ENCODE assay signal across 24 cellular contexts in the genomic region with DNA sequence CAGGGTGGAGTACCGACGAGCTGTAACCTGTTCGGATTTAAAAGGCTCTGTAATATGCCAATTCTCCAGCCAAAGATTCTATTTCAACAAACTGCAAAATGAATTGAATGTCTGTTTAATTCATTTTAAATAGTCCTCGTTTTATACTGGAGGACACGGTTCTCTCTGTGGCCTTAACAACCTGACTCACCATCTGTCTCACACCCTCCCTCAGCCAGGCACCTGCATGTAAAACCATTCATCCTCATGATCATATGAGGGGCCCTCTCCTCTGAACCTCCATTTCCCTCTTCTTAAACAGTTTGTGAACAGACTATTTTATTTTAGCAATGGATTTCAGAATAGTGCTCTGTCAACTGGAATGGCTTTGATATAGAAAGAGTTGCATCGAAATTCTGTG.
"Had no signal": no experiment of that assay in that cellular context is flagged by ENCODE, and none has a peak within 500 bp of the region (broad histone marks: within the 10 kb centered on the region; RNA-seq: fewer than 3 reads in every experiment).

No MANE protein-coding gene starts in this region.

- H3K4me2 ChIP-seq: neural progenitor cell had no signal

- H3K27ac ChIP-seq: epithelial cell of prostate, left ventricle myocardium inferior, lower lobe of right lung, neural progenitor cell, ovary, right atrium auricular region, sigmoid colon, skin epidermis, testis, tibial nerve, upper lobe of right lung, vagina had no signal

- H3K4me3 ChIP-seq: esophagus squamous epithelium, left ventricle myocardium inferior, lower lobe of right lung, neural progenitor cell, ovary, right atrium auricular region, sigmoid colon, skin epidermis, testis, tibial nerve, upper lobe of right lung, vagina had no signal

- ATAC-seq: lower lobe of right lung; natural killer cell treated with Interleukin-12 subunit alpha and Interleukin-12 subunit beta and Interleukin-15 and Interleukin-18, amount 100 ng/mL, for 72 hours; stimulated activated naive B cell treated with anti-CD40 and anti-IgM and Interleukin-4, amounts not matched to agents 10 μg/mL and 1 μg/mL and 100 μg/mL, for 72 hours; stimulated activated naive CD8-positive, alpha-beta T cell treated with anti-CD3 and anti-CD28 coated beads, Interleukin-15, amount 100 ng/mL, for 72 hours; upper lobe of right lung had no signal

- H3K27me3 Mint-ChIP-seq: natural killer cell treated with Interleukin-12 subunit alpha and Interleukin-12 subunit beta and Interleukin-15 and Interleukin-18, amount 100 ng/mL, for 72 hours; stimulated activated naive B cell treated with anti-CD40 and anti-IgM and Interleukin-4, amounts not matched to agents 10 μg/mL and 1 μg/mL and 100 μg/mL, for 72 hours; stimulated activated naive CD8-positive, alpha-beta T cell treated with anti-CD3 and anti-CD28 coated beads, Interleukin-15, amount 100 ng/mL, for 72 hours had no signal

- H3K27me3 ChIP-seq: esophagus squamous epithelium, neural progenitor cell, ovary, right atrium auricular region, sigmoid colon, testis, tibial nerve, upper lobe of right lung, vagina had no signal

- H3K9me3 ChIP-seq: esophagus squamous epithelium, left ventricle myocardium inferior, lower lobe of right lung, ovary, right atrium auricular region, sigmoid colon, testis, tibial nerve, upper lobe of right lung, vagina had no signal

- H3K36me3 Mint-ChIP-seq: natural killer cell treated with Interleukin-12 subunit alpha and Interleukin-12 subunit beta and Interleukin-15 and Interleukin-18, amount 100 ng/mL, for 72 hours; neural progenitor cell had no signal

- H3K36me3 ChIP-seq: left ventricle myocardium inferior, lower lobe of right lung, neural progenitor cell, ovary, right atrium auricular region, sigmoid colon, vagina had no signal

- H3K4me1 ChIP-seq: lower lobe of right lung, neural progenitor cell, right atrium auricular region, testis, tibial nerve, upper lobe of right lung had no signal

- H3K9me3 Mint-ChIP-seq: natural killer cell treated with Interleukin-12 subunit alpha and Interleukin-12 subunit beta and Interleukin-15 and Interleukin-18, amount 100 ng/mL, for 72 hours; neural progenitor cell; stimulated activated naive B cell treated with anti-CD40 and anti-IgM and Interleukin-4, amounts not matched to agents 10 μg/mL and 1 μg/mL and 100 μg/mL, for 72 hours; stimulated activated naive CD8-positive, alpha-beta T cell treated with anti-CD3 and anti-CD28 coated beads, Interleukin-15, amount 100 ng/mL, for 72 hours had no signal

- DNase-seq: effector memory CD4-positive, alpha-beta T cell; esophagus squamous epithelium; foreskin fibroblast; immature natural killer cell; left ventricle myocardium inferior; lower lobe of right lung; mesenchymal stem cell; midbrain; nucleus accumbens; ovary; sigmoid colon; stimulated activated CD4-positive, alpha-beta T cell treated with anti-CD3 and anti-CD28 coated beads, Interleukin-2, amount 100 ng/mL, for 24 hours; stimulated activated CD4-positive, alpha-beta T cell treated with anti-CD3 and anti-CD28 coated beads, Interleukin-4, amount 100 ng/mL, for 4 hours; stimulated activated naive B cell treated with anti-CD40 and anti-IgM and Interleukin-4, amounts not matched to agents 10 μg/mL and 1 μg/mL and 100 μg/mL, for 72 hours; stimulated activated naive CD8-positive, alpha-beta T cell treated with anti-CD3 and anti-CD28 coated beads, Interleukin-15, amount 100 ng/mL, for 72 hours; testis; upper lobe of right lung had no signal

- H2AFZ ChIP-seq: neural progenitor cell had no signal

- H3K4me1 Mint-ChIP-seq: immature natural killer cell; neural progenitor cell; stimulated activated naive CD8-positive, alpha-beta T cell treated with anti-CD3 and anti-CD28 coated beads, Interleukin-15, amount 100 ng/mL, for 72 hours had no signal

- H3K27ac Mint-ChIP-seq: immature natural killer cell; natural killer cell treated with Interleukin-12 subunit alpha and Interleukin-12 subunit beta and Interleukin-15 and Interleukin-18, amount 100 ng/mL, for 72 hours; neural progenitor cell; stimulated activated naive B cell treated with anti-CD40 and anti-IgM and Interleukin-4, amounts not matched to agents 10 μg/mL and 1 μg/mL and 100 μg/mL, for 72 hours; stimulated activated naive CD8-positive, alpha-beta T cell treated with anti-CD3 and anti-CD28 coated beads, Interleukin-15, amount 100 ng/mL, for 72 hours had no signal

- H3K4me3 Mint-ChIP-seq: immature natural killer cell; natural killer cell treated with Interleukin-12 subunit alpha and Interleukin-12 subunit beta and Interleukin-15 and Interleukin-18, amount 100 ng/mL, for 72 hours; neural progenitor cell; stimulated activated naive B cell treated with anti-CD40 and anti-IgM and Interleukin-4, amounts not matched to agents 10 μg/mL and 1 μg/mL and 100 μg/mL, for 72 hours; stimulated activated naive CD8-positive, alpha-beta T cell treated with anti-CD3 and anti-CD28 coated beads, Interleukin-15, amount 100 ng/mL, for 72 hours had no signal

- H3K9ac ChIP-seq: neural progenitor cell had no signal
